8 cellular contexts compared by ENCODE assay signal in the genomic region with DNA sequence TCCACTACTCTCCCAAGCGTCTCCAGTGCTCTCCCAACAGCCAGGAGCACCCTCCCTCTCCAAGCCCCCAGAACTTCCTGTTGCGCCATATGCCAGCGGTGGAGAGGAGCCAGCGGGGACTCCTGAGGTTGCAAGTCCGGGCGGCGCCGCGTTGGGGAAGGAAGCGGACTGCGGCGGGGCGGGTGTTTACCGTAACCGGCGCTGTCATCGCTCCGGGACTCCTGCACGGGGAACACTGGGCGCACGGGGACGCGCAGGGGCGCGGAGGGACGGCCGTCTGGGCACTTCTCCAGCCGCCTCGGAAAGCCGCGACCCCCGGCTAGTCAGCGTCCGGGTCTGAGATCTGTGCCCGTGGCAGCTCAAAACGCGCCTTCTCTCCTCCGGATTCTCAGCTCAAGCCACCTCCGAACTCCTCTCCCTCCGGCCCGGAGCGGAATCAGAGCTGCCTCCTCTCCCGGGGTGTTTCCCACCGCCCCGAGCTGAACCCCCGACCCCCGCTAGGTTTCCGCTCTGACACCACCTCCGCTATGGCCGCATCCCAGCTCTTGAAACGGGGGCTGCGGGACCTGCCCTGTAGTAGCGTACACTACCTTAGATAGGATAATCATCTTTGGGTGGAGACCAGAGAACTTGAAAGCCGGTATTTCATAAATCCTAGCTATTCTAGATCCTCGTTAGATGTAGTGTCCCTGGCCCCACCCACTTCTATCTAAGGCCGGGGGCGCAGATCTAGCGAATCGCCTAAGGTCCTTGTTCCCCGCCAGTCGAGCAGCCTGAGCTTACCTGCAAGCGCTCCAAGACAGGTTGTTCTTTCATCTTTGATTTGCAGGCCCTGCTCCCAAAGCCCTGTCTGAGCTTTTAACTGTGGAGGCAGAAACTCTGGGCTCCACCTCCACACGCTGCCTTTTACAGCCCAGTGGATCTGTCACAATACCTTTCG. TPM values are rescaled to one million over a fixed set of nuclear protein-coding genes. Genes with fewer than 3 reads are reported as not detected.
DNase-seq lines count a peak whose midpoint lies in the region; ATAC-seq and TF ChIP-seq lines count a peak whose summit lies in the region.

A gene with protein sequence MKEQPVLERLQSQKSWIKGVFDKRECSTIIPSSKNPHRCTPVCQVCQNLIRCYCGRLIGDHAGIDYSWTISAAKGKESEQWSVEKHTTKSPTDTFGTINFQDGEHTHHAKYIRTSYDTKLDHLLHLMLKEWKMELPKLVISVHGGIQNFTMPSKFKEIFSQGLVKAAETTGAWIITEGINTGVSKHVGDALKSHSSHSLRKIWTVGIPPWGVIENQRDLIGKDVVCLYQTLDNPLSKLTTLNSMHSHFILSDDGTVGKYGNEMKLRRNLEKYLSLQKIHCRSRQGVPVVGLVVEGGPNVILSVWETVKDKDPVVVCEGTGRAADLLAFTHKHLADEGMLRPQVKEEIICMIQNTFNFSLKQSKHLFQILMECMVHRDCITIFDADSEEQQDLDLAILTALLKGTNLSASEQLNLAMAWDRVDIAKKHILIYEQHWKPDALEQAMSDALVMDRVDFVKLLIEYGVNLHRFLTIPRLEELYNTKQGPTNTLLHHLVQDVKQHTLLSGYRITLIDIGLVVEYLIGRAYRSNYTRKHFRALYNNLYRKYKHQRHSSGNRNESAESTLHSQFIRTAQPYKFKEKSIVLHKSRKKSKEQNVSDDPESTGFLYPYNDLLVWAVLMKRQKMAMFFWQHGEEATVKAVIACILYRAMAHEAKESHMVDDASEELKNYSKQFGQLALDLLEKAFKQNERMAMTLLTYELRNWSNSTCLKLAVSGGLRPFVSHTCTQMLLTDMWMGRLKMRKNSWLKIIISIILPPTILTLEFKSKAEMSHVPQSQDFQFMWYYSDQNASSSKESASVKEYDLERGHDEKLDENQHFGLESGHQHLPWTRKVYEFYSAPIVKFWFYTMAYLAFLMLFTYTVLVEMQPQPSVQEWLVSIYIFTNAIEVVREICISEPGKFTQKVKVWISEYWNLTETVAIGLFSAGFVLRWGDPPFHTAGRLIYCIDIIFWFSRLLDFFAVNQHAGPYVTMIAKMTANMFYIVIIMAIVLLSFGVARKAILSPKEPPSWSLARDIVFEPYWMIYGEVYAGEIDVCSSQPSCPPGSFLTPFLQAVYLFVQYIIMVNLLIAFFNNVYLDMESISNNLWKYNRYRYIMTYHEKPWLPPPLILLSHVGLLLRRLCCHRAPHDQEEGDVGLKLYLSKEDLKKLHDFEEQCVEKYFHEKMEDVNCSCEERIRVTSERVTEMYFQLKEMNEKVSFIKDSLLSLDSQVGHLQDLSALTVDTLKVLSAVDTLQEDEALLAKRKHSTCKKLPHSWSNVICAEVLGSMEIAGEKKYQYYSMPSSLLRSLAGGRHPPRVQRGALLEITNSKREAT (N-terminal part only) (minus strand): TSS at position 881 of the 940 bp plus-strand sequence. CDS start 65 bp downstream, at position 816.

- no peaks in the 10 kb centered on the region for H3K36me3 Mint-ChIP-seq in activated CD8-positive, alpha-beta T cell treated with anti-CD3 and anti-CD28 coated beads for 36 hours (ENCODE audit: low read depth)

- H3K27ac Mint-ChIP-seq in activated CD8-positive, alpha-beta T cell treated with anti-CD3 and anti-CD28 coated beads for 36 hours: no peak within 1 kb of the TSS

- no peaks in the 10 kb centered on the region for H3K4me1 ChIP-seq in mesodermal cell (ENCODE audit: control insufficient read depth, insufficient read depth, low read length, poor library complexity, severe bottlenecking)

- DNase-seq in AG10803 (ENCODE audit: low read depth) (peak; percentile 79), H4 (ENCODE audit: low spot score) (peak; percentile 82), NCI-H2196 (lab: John Stamatoyannopoulos, UW; ENCODE audit: unreplicated experiment) (peak; percentile 25), epithelial cell of prostate (ENCODE audit: low read depth, low spot score) (no peak)
- DNase-seq in activated CD8-positive, alpha-beta T cell treated with anti-CD3 and anti-CD28 coated beads for 36 hours: peak; percentile 43
- DNase-seq in stimulated activated CD8-positive, alpha-beta memory T cell treated with anti-CD3 and anti-CD28 coated beads, Interleukin-4, amount 100 ng/mL, for 48 hours: peak; percentile 65

- H3K36me3 ChIP-seq in mesodermal cell (ENCODE audit: control insufficient read depth, insufficient read depth, low read length): no peaks in the 10 kb centered on the region

- peaks cover 39% of the 10 kb centered on the region for H3K27me3 Mint-ChIP-seq in activated CD8-positive, alpha-beta T cell treated with anti-CD3 and anti-CD28 coated beads for 36 hours

- peak within 1 kb of the TSS; percentile 74 for H3K4me3 Mint-ChIP-seq in activated CD8-positive, alpha-beta T cell treated with anti-CD3 and anti-CD28 coated beads for 36 hours

- 3 to 4% methylated on average over 51 to 59 of the region's 64 CpGs for WGBS in mesodermal cell (ENCODE audit: insufficient coverage in 2 of 2), 2 experiments

- ATAC-seq in activated CD8-positive, alpha-beta T cell treated with anti-CD3 and anti-CD28 coated beads for 36 hours: peak; percentile 68
- ATAC-seq in HG02642 (IDR thresholded peaks at IDR 0.05; ENCODE audit: poor library complexity, unreplicated experiment): no peak

- no peak for TF ChIP-seq CTCF in AG10803 (conservative IDR thresholded peaks at IDR 0.05; ENCODE audit: low read length)
- no peak for TF ChIP-seq CTCF in activated CD8-positive, alpha-beta T cell treated with anti-CD3 and anti-CD28 coated beads for 36 hours (IDR thresholded peaks at IDR 0.05)

- POLR2A ChIA-PET in activated CD8-positive, alpha-beta T cell treated with anti-CD3 and anti-CD28 coated beads for 36 hours (lab: Charles Lee): no interaction called here

- H3K27ac ChIP-seq in epithelial cell of prostate (peak within 1 kb of the TSS; percentile 15), mesodermal cell (ENCODE audit: low read depth, low read length, severe bottlenecking) (peak within 1 kb of the TSS; percentile 29)

- H3K4me3 ChIP-seq in AG10803 (ENCODE audit: low read length): peak within 1 kb of the TSS; percentile 66
- peak within 1 kb of the TSS; percentile 64 for H3K4me3 ChIP-seq in mesodermal cell (ENCODE audit: extremely low read depth, insufficient read depth, low read length, poor library complexity, severe bottlenecking)

- H3K9me3 ChIP-seq in mesodermal cell (ENCODE audit: control insufficient read depth, low read length): no peaks in the 10 kb centered on the region

- intact Hi-C loops in activated CD8-positive, alpha-beta T cell treated with anti-CD3 and anti-CD28 coated beads for 36 hours (cut with micrococcal nuclease): loop anchor here (5.0 kb wide), 1 partner anchor 110 kb away; no protein-coding TSS in a partner anchor

- peaks cover 6% of the 10 kb centered on the region for H3K4me1 Mint-ChIP-seq in activated CD8-positive, alpha-beta T cell treated with anti-CD3 and anti-CD28 coated beads for 36 hours (ENCODE audit: low read depth)

- CTCF ChIA-PET in activated CD8-positive, alpha-beta T cell treated with anti-CD3 and anti-CD28 coated beads for 36 hours (lab: Charles Lee): interaction anchor here (1.2 to 1.9 kb wide), 3 partner anchors 17 to 110 kb away, joined by 3 to 5 read pairs (median 4); no protein-coding TSS in a partner anchor

- H3K9me3 Mint-ChIP-seq in activated CD8-positive, alpha-beta T cell treated with anti-CD3 and anti-CD28 coated beads for 36 hours: no peaks in the 10 kb centered on the region

RNA-seq across cellular contexts. Expression of the gene that starts here (rescaled TPM):
- total RNA-seq in H4 (2014; rRNA removed; shearing (Covaris generic)): 0.12 and 0.29 TPM in 2 replicates
- not detected for total RNA-seq in activated CD8-positive, alpha-beta T cell treated with anti-CD3 and anti-CD28 coated beads for 36 hours
- polyA plus RNA-seq in mesodermal cell (2013, experiment 1 of 2): 0.22 TPM
- polyA plus RNA-seq in mesodermal cell (2013, experiment 2 of 2): 0.10 TPM

Comparison
In these comparisons a context has a peak if more than half of its experiments do, and no peak if none do; other contexts are left out.
1. Peak in DNase-seq in H4; RNA of the gene not detected or under 1 TPM.
2. Peak in DNase-seq and ATAC-seq in activated CD8-positive, alpha-beta T cell treated with anti-CD3 and anti-CD28 coated beads for 36 hours; RNA of the gene not detected or under 1 TPM.